ENCODE assay signal across 12 cellular contexts in genomic region chr6:108156180-108156937, GRCh38. TPM values are rescaled to one million over a fixed set of nuclear protein-coding genes. Genes with fewer than 3 reads are reported as not detected.
DNase-seq lines count a peak whose midpoint lies in the region; ATAC-seq, FAIRE-seq and TF ChIP-seq lines count a peak whose summit lies in the region.
"Had no signal": no experiment of that assay in that cellular context is flagged by ENCODE, and none has a peak within 500 bp of the region (broad histone marks: within the 10 kb centered on the region; RNA-seq: fewer than 3 reads in every experiment).

No MANE protein-coding gene starts in this region.

- H3K4me1 Mint-ChIP-seq in neural progenitor cell, result peaks cover 38% of the 10 kb centered on the region

- TF ChIP-seq EP300 in K562 (IDR thresholded peaks at IDR 0.05; ENCODE audit: low read length), result no peak

- peaks cover 35% of the 10 kb centered on the region for H3K27me3 Mint-ChIP-seq in neural progenitor cell (ENCODE audit: insufficient read depth, low read depth)

- no peak for FAIRE-seq in K562 (lab: Jason Lieb, UNC)

- TF ChIP-seq CTCF in K562 (IDR thresholded peaks at IDR 0.05 in 2 of 3, conservative IDR thresholded peaks at IDR 0.05 in 1 of 3; ENCODE audit: insufficient read depth in 2 of 3, low read depth in 1 of 3, low read length in 3 of 3) (no peak), neural progenitor cell (IDR thresholded peaks at IDR 0.05) (no peak)

- H3K27ac Mint-ChIP-seq in neural progenitor cell, result no peak overlapping the region
- H3K27ac Mint-ChIP-seq: activated T-helper 2 cell treated with anti-CD3 and anti-CD28 coated beads, Interferon-gamma antibody, Interleukin-2, Interleukin-4, amounts not matched to agents 10 μg/mL and 5 μg/mL and 100 μg/mL, durations not matched to agents 14 hours and 24 hours and 36 hours had no signal

- no TSS peak for BruUV-seq in K562 (replicated peaks; lab: Mats Ljungman, UMichigan)

- H3K9me1 ChIP-seq in K562 (ENCODE audit: control insufficient read depth, insufficient read depth, low read length), result no peaks in the 10 kb centered on the region

- H3K27me3 ChIP-seq in K562 (ENCODE audit: control insufficient read depth in 2 of 2, insufficient read depth in 2 of 2, low read length in 2 of 2), result peaks cover 36 to 42% of the 10 kb centered on the region in 2 experiments
- peaks cover 93% of the 10 kb centered on the region for H3K27me3 ChIP-seq in neural progenitor cell

- in situ Hi-C loops in K562 (cut with MboI), result no loop called here

- H3K4me3 ChIP-seq in K562 (no peak overlapping the region), neural progenitor cell (peak overlapping the region; percentile 45)

- H3K9me3 Mint-ChIP-seq in neural progenitor cell, result no peaks in the 10 kb centered on the region
- H3K9me3 Mint-ChIP-seq: activated T-helper 2 cell treated with anti-CD3 and anti-CD28 coated beads, Interferon-gamma antibody, Interleukin-2, Interleukin-4, amounts not matched to agents 10 μg/mL and 5 μg/mL and 100 μg/mL, durations not matched to agents 14 hours and 24 hours and 36 hours had no signal

- H4K20me1 ChIP-seq in K562 (replicated peaks; ENCODE audit: control insufficient read depth, insufficient read depth, low read length), result no peaks in the 10 kb centered on the region
- H4K20me1 ChIP-seq in neural progenitor cell (ENCODE audit: low read depth), result peaks cover 25% of the 10 kb centered on the region

- intact Hi-C loops in K562 (cut with micrococcal nuclease), result no loop called here

- H3K36me3 Mint-ChIP-seq in neural progenitor cell, result no peaks in the 10 kb centered on the region

- H3K9me3 ChIP-seq in K562 (replicated peaks; ENCODE audit: control insufficient read depth, insufficient read depth, low read depth, low read length), result no peaks in the 10 kb centered on the region
- H3K9me3 ChIP-seq in neural progenitor cell (ENCODE audit: low read depth), result no peaks in the 10 kb centered on the region
- H3K9me3 ChIP-seq: lower lobe of right lung, right atrium auricular region had no signal

- peak overlapping the region; percentile 69 for H3K4me3 Mint-ChIP-seq in neural progenitor cell

- H3K4me2 ChIP-seq in K562 (ENCODE audit: insufficient read depth, low read length) (no peak overlapping the region), neural progenitor cell (peak overlapping the region; percentile 80)

- no peak for TF ChIP-seq POLR2A in K562 (conservative IDR thresholded peaks at IDR 0.05)

- H3K27ac ChIP-seq in K562 (ENCODE audit: extremely low read depth, low read depth, low read length) (no peak overlapping the region), neural progenitor cell (no peak overlapping the region)
- H3K27ac ChIP-seq: lower lobe of right lung, right atrium auricular region had no signal

- ATAC-seq in K562 (no peak), HG03565 (IDR thresholded peaks at IDR 0.05; ENCODE audit: unreplicated experiment) (no peak)

- no peak for TF ChIP-seq RAD21 in K562 (CRISPR knock-in tag; conservative IDR thresholded peaks at IDR 0.05 in 1 of 2, IDR thresholded peaks at IDR 0.05 in 1 of 2)

- peaks cover 0 to 12% of the 10 kb centered on the region in 2 experiments; a peak in 2 of 5 replicates for H3K4me1 ChIP-seq in K562 (replicated peaks in 1 of 2; ENCODE audit: control insufficient read depth in 2 of 2, insufficient read depth in 2 of 2, low read length in 2 of 2)
- H3K4me1 ChIP-seq in neural progenitor cell, result peaks cover 56% of the 10 kb centered on the region

- DNase-seq in NCI-H1417 (lab: John Stamatoyannopoulos, UW) (peak; percentile 49 to 77 (median 70)), NCI-H1417 treated with DMSO at 0.1 percent for 48 hours (lab: John Stamatoyannopoulos, UW) (no peak), NCI-H187 (lab: John Stamatoyannopoulos, UW) (peak; percentile 36 to 50), K562 (ENCODE audit: extremely low read depth in 1 of 4, low spot score in 3 of 4) (no peak), neural progenitor cell (ENCODE audit: low spot score) (peak; percentile 65), OCI-M1 (lab: John Stamatoyannopoulos, UW) (no peak), dedifferentiated amniotic fluid mesenchymal stem cell (ENCODE audit: extremely low spot score) (no peak)
- DNase-seq: lower lobe of right lung had no signal

- H3K36me3 ChIP-seq in K562 (ENCODE audit: control insufficient read depth, insufficient read depth, low read length) (no peaks in the 10 kb centered on the region), neural progenitor cell (no peaks in the 10 kb centered on the region)
- H3K36me3 ChIP-seq: lower lobe of right lung, right atrium auricular region had no signal

- POLR2A ChIA-PET in K562 (lab: Yijun Ruan, JAX), result interaction anchor here (0.7 kb wide), 1 partner anchor 24 kb away, joined by 3 read pairs; no protein-coding TSS in a partner anchor

- H3K9ac ChIP-seq in K562 (ENCODE audit: insufficient read depth in 1 of 2, low read depth in 2 of 2, low read length in 2 of 2) (no peak overlapping the region), neural progenitor cell (no peak overlapping the region)

- CTCF ChIA-PET in K562 (lab: Yijun Ruan, JAX; ENCODE audit: low intra/inter-chr PET ratio), result no interaction called here

- 4% methylated on average over 10 of the region's 10 CpGs for WGBS in K562 (ENCODE audit: insufficient coverage, low coverage, missing lambda C conversion rate)

- H3K79me2 ChIP-seq in K562 (ENCODE audit: control insufficient read depth, insufficient read depth, low read length), result no peaks in the 10 kb centered on the region
- no peaks in the 10 kb centered on the region for H3K79me2 ChIP-seq in neural progenitor cell (ENCODE audit: low read depth)

- H3F3A ChIP-seq in neural progenitor cell (ENCODE audit: low read depth), result peaks cover 58% of the 10 kb centered on the region

- H2AFZ ChIP-seq in K562 (ENCODE audit: low read depth, low read length), result no peak overlapping the region
- H2AFZ ChIP-seq in neural progenitor cell (replicated peaks), result no peak overlapping the region

TF ChIP-seq in K562, 482 proteins besides CTCF, POLR2A, EP300 and RAD21:
- TF ChIP-seq RHOXF2B (CRISPR knock-in tag; conservative IDR thresholded peaks at IDR 0.05) (no peak), FUS (optimal IDR thresholded peaks at IDR 0.05; ENCODE audit: low read depth, low read length) (no peak), TGIF2 (CRISPR knock-in tag; IDR thresholded peaks at IDR 0.05) (no peak), ETV5 (CRISPR knock-in tag; IDR thresholded peaks at IDR 0.05; ENCODE audit: low read depth) (no peak), CREB3 (tag; conservative IDR thresholded peaks at IDR 0.05; ENCODE audit: low read depth) (no peak), CBX2 (IDR thresholded peaks at IDR 0.05; ENCODE audit: insufficient read depth, low read length, poor library complexity, severe bottlenecking) (peak; percentile 32), POLR2B (IDR thresholded peaks at IDR 0.05; ENCODE audit: low read depth, partially characterized antibody) (no peak), NFIX (CRISPR knock-in tag; IDR thresholded peaks at IDR 0.05; ENCODE audit: low read depth) (no peak), ZNF316 (IDR thresholded peaks at IDR 0.05) (no peak), CBX8 (IDR thresholded peaks at IDR 0.05; ENCODE audit: borderline replicate concordance, extremely low read depth, low read depth, low read length, poor library complexity, severe bottlenecking) (peak; percentile 93), NELFE (IDR thresholded peaks at IDR 0.05; ENCODE audit: insufficient read depth, insufficient read length) (no peak), WHSC1 (IDR thresholded peaks at IDR 0.05; ENCODE audit: low read length) (no peak), STAG1 (CRISPR knock-in tag; IDR thresholded peaks at IDR 0.05; ENCODE audit: borderline replicate concordance) (no peak), ZNF436 (CRISPR knock-in tag; IDR thresholded peaks at IDR 0.05) (no peak), ZNF121 (CRISPR knock-in tag; conservative IDR thresholded peaks at IDR 0.05) (no peak), ZNF583 (CRISPR knock-in tag; IDR thresholded peaks at IDR 0.05) (no peak)

RNA-seq across cellular contexts. Expression of gene NR2E1, which starts 9.5 kb away (rescaled TPM):
- total RNA-seq in K562 (2011; cell fraction: chromatin; rRNA removed; ENCODE audit: low replicate concordance), result not detected in 2 replicates
- not detected in 2 replicates for total RNA-seq in K562 (2011; cell fraction: nucleolus; rRNA removed)
- total RNA-seq in K562 (2011; cell fraction: nucleoplasm; rRNA removed), result not detected in 2 replicates
- total RNA-seq in K562 (2014; rRNA removed), result not detected in 2 replicates
- total RNA-seq in K562 (2014; rRNA removed; fragmentation: Illumina TruSeq; extraction: Trizol), result not detected in 2 replicates
- total RNA-seq in K562 (2015; rRNA removed; fragmentation: Illumina TruSeq; extraction: Trizol), result not detected in 2 replicates
- not detected in 2 replicates for total RNA-seq in K562 (2021)
- not detected in 2 replicates for polyA plus RNA-seq in K562 (2011; rRNA removed)
- not detected in 2 replicates for polyA plus RNA-seq in K562 (2011; cell fraction: cytosol; rRNA removed)
- polyA plus RNA-seq in K562 (2011; cell fraction: nucleus; rRNA removed), result not detected in 2 replicates
- not detected in 2 replicates for polyA plus RNA-seq in K562 (2012)
- not detected in 2 replicates for polyA plus RNA-seq in K562 (2014; fragmentation: Illumina TruSeq; extraction: Trizol)
- not detected for polyA plus RNA-seq in K562 (2014; fragmentation: Nextera tagmentation; extraction: Ambion mirVana)
- polyA plus RNA-seq in K562 (2014; rRNA removed), result not detected in 2 replicates
- not detected in 2 replicates for polyA minus RNA-seq in K562 (2011; rRNA and poly(A)+ RNA removed)
- polyA minus RNA-seq in K562 (2011; cell fraction: cytosol; rRNA and poly(A)+ RNA removed), result not detected in 2 replicates
- not detected in 2 replicates for polyA minus RNA-seq in K562 (2011; cell fraction: nucleus; rRNA and poly(A)+ RNA removed)
- total RNA-seq in neural progenitor cell (ENCODE audit: low replicate concordance), result 0.25 and 1.0 TPM in 2 replicates
- total RNA-seq: activated T-helper 2 cell treated with anti-CD3 and anti-CD28 coated beads, Interferon-gamma antibody, Interleukin-2, Interleukin-4, amounts not matched to agents 10 μg/mL and 5 μg/mL and 100 μg/mL, durations not matched to agents 14 hours and 24 hours and 36 hours; fibroblast of villous mesenchyme; lower lobe of right lung; right atrium auricular region had no signal

Comparison
In these comparisons a context has a peak if more than half of its experiments do, and no peak if none do; other contexts are left out.
1. DNase-seq: peak in NCI-H1417 (3 of 3), NCI-H187 (2 of 2) and neural progenitor cell (single experiment); none in NCI-H1417 treated with DMSO at 0.1 percent for 48 hours (single experiment), K562 (0 of 4), OCI-M1 (single experiment) and dedifferentiated amniotic fluid mesenchymal stem cell (single experiment).